Comparison of ENCODE assay signal across 21 cellular contexts in the genomic region with DNA sequence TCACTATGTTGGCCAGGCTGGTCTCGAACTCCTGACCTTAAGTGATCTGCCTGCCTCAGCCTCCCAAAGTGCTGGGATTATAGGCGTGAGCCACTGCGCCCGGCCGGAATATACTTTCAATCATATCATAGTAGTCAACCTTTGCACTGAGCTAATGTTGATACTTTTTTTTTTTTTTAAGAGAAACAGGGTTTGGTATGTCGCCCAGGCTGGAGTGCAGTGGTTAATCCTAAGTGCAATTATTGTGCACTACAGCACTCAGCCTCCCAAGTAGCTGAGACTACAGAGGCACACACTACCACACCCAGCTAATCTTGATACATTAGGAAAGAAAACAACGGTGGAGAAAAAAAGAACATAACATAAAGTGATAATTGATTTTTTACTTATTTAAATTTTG.
DNase-seq lines count a peak whose midpoint lies in the region; ATAC-seq and TF ChIP-seq lines count a peak whose summit lies in the region.
"Had no signal": no experiment of that assay in that cellular context is flagged by ENCODE, and none has a peak within 500 bp of the region (broad histone marks: within the 10 kb centered on the region; RNA-seq: fewer than 3 reads in every experiment).

No MANE protein-coding gene starts in this region.

- no peaks in the 10 kb centered on the region for H3K9me3 ChIP-seq in HUES48 (ENCODE audit: control insufficient read depth, insufficient read depth, low read length)
- no peaks in the 10 kb centered on the region for H3K9me3 ChIP-seq in parathyroid adenoma (ENCODE audit: control insufficient read depth, low read length)
- H3K9me3 ChIP-seq: ovary had no signal

- H3K4me3 ChIP-seq in HUES48 (ENCODE audit: low read depth, low read length) = no peak overlapping the region
- H3K4me3 ChIP-seq in parathyroid adenoma (ENCODE audit: low read depth, low read length) = peak overlapping the region; percentile 37
- H3K4me3 ChIP-seq: dorsolateral prefrontal cortex, heart left ventricle, ovary had no signal

- ATAC-seq in HG02610 (IDR thresholded peaks at IDR 0.05; ENCODE audit: unreplicated experiment) = no peak
- no peak for ATAC-seq in GM18502 (IDR thresholded peaks at IDR 0.05; ENCODE audit: poor library complexity, unreplicated experiment)
- ATAC-seq: activated T-helper 17 cell treated with anti-CD3 and anti-CD28 coated beads, Interleukin-2, amount 50 U/mL, for 72 hours; heart left ventricle; natural killer cell had no signal

- no peak for TF ChIP-seq CTCF in C4-2B (conservative IDR thresholded peaks at IDR 0.05)
- TF ChIP-seq CTCF in parathyroid adenoma (IDR thresholded peaks at IDR 0.05) = no peak

- DNase-seq in erythroblast (lab: John Stamatoyannopoulos, UW) = peak; percentile 40 to 50
- DNase-seq in NK-92 (lab: John Stamatoyannopoulos, UW; ENCODE audit: unreplicated experiment) = no peak
- no peak for DNase-seq in NCI-H2171 (lab: John Stamatoyannopoulos, UW)
- DNase-seq: activated CD4-positive, alpha-beta T cell treated with anti-CD3 and anti-CD28 coated beads, Interleukin-2, amount 50 U/mL, for 48 hours; activated CD8-positive, alpha-beta memory T cell treated with anti-CD3 and anti-CD28 coated beads, Interleukin-2, amount 50 U/mL, for 48 hours; CD4-positive, alpha-beta T cell; DMS 273 treated with DMSO at 0.1 percent for 48 hours; dorsolateral prefrontal cortex; heart left ventricle; left cardiac atrium; natural killer cell; NCI-H187; ovary; stimulated activated CD4-positive, alpha-beta T cell treated with anti-CD3 and anti-CD28 coated beads, Interleukin-12 subunit alpha, Interleukin-12 subunit beta, amount 100 ng/mL, for 4 hours; stimulated activated naive CD4-positive, alpha-beta T cell treated with Interleukin-2 at 50 U/mL for 16 hours had no signal

- H3K4me1 ChIP-seq in HUES48 (ENCODE audit: control insufficient read depth, insufficient read depth, low read length) = peaks cover 29% of the 10 kb centered on the region
- H3K4me1 ChIP-seq in parathyroid adenoma = peaks cover 31% of the 10 kb centered on the region

- H3K36me3 ChIP-seq in HUES48 (ENCODE audit: control insufficient read depth, insufficient read depth, low read length) = no peaks in the 10 kb centered on the region
- H3K36me3 ChIP-seq in parathyroid adenoma (ENCODE audit: control insufficient read depth, insufficient read depth, low read length) = no peaks in the 10 kb centered on the region
- H3K36me3 ChIP-seq: heart left ventricle, ovary had no signal

- peak overlapping the region; percentile 39 for H3K4me2 ChIP-seq in parathyroid adenoma (ENCODE audit: low read length)

- H3K79me2 ChIP-seq in parathyroid adenoma = peaks cover 20% of the 10 kb centered on the region

- H3K27me3 ChIP-seq in HUES48 (ENCODE audit: control insufficient read depth, insufficient read depth, low read length) (no peaks in the 10 kb centered on the region), parathyroid adenoma (ENCODE audit: control insufficient read depth, insufficient read depth, low read length) (no peaks in the 10 kb centered on the region)
- H3K27me3 ChIP-seq: dorsolateral prefrontal cortex, heart left ventricle, ovary had no signal

- TF ChIP-seq POLR2A in erythroblast (IDR thresholded peaks at IDR 0.05; ENCODE audit: low read length) = no peak

- H3K27ac ChIP-seq in C4-2B (peak overlapping the region; percentile 34), HUES48 (ENCODE audit: low read depth, low read length) (peak overlapping the region; percentile 82), parathyroid adenoma (peak overlapping the region; percentile 18)
- H3K27ac ChIP-seq: dorsolateral prefrontal cortex, ovary had no signal

- no peak overlapping the region for H2AFZ ChIP-seq in parathyroid adenoma

- H3K9ac ChIP-seq in HUES48 (ENCODE audit: low read depth, low read length) = no peak overlapping the region
- H3K9ac ChIP-seq in parathyroid adenoma = no peak overlapping the region

Comparison
In these comparisons a context has a peak if more than half of its experiments do, and no peak if none do; other contexts are left out.
1. H3K27ac ChIP-seq: peak in every context shown above with its lines; median percentile 82 in HUES48; 34 in C4-2B; 18 in parathyroid adenoma.
2. DNase-seq: peak in erythroblast (2 of 2); none in NK-92 (single experiment) and NCI-H2171 (single experiment).